In the genomic region with DNA sequence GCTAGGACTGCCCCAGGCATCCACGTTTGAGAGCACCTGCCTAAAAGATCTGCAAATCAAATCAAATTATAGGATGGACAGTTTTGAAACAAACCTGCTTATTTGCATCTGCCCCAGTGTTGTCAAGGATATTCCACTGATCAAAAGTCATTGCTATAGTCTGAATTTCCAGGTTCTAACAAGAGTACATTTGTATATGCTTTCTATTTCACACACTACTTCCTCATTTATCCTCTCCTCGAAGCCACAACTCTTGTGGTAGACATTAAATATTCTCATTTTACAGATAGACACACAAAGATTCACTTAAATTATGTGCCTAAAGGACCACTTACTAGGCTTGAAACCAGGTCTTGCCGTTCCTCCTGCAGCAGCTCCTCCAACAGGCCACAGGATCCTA, we compare ENCODE assay signal across 15 cellular contexts. TPM values are rescaled to one million over a fixed set of nuclear protein-coding genes. Genes with fewer than 3 reads are reported as not detected.
A peak's percentile ranks its signal among the peaks of the same experiment; 100 is the strongest.
DNase-seq lines count a peak whose midpoint lies in the region; ATAC-seq and TF ChIP-seq lines count a peak whose summit lies in the region.
"Had no signal": no experiment of that assay in that cellular context is flagged by ENCODE, and none has a peak within 500 bp of the region (broad histone marks: within the 10 kb centered on the region; RNA-seq: fewer than 3 reads in every experiment).

No MANE protein-coding gene starts in this region.

- no peaks in the 10 kb centered on the region for H3K27me3 Mint-ChIP-seq in stimulated activated memory B cell treated with anti-CD40 and anti-IgM and Interleukin-4, amounts not matched to agents 10 μg/mL and 1 μg/mL and 100 μg/mL, for 72 hours
- H3K27me3 Mint-ChIP-seq: activated CD4-positive, alpha-beta memory T cell treated with anti-CD3 and anti-CD28 coated beads for 36 hours had no signal

- H3K9me3 Mint-ChIP-seq in stimulated activated memory B cell treated with anti-CD40 and anti-IgM and Interleukin-4, amounts not matched to agents 10 μg/mL and 1 μg/mL and 100 μg/mL, for 72 hours = no peaks in the 10 kb centered on the region
- H3K9me3 Mint-ChIP-seq: activated CD4-positive, alpha-beta memory T cell treated with anti-CD3 and anti-CD28 coated beads for 36 hours had no signal

- ATAC-seq in GM18868 (IDR thresholded peaks at IDR 0.05; ENCODE audit: unreplicated experiment) (peak; percentile 50), HG03558 (IDR thresholded peaks at IDR 0.05; ENCODE audit: extremely low read depth, unreplicated experiment) (peak; percentile 33), GM18519 (IDR thresholded peaks at IDR 0.05; ENCODE audit: low FRiP score, unreplicated experiment) (no peak)
- ATAC-seq in stimulated activated memory B cell treated with anti-CD40 and anti-IgM and Interleukin-4, amounts not matched to agents 10 μg/mL and 1 μg/mL and 100 μg/mL, for 72 hours = peak; percentile 66

- intact Hi-C loops in breast epithelium (cut with DNase I; ENCODE audit: low total_unique reads) = no loop called here

- H3K36me3 Mint-ChIP-seq in stimulated activated memory B cell treated with anti-CD40 and anti-IgM and Interleukin-4, amounts not matched to agents 10 μg/mL and 1 μg/mL and 100 μg/mL, for 72 hours = no peaks in the 10 kb centered on the region
- H3K36me3 Mint-ChIP-seq: activated CD4-positive, alpha-beta memory T cell treated with anti-CD3 and anti-CD28 coated beads for 36 hours had no signal

- H3K4me3 Mint-ChIP-seq in stimulated activated memory B cell treated with anti-CD40 and anti-IgM and Interleukin-4, amounts not matched to agents 10 μg/mL and 1 μg/mL and 100 μg/mL, for 72 hours = no peak overlapping the region
- H3K4me3 Mint-ChIP-seq: activated CD4-positive, alpha-beta memory T cell treated with anti-CD3 and anti-CD28 coated beads for 36 hours had no signal

- DNase-seq in SKM-1 (lab: John Stamatoyannopoulos, UW; ENCODE audit: unreplicated experiment) = peak; percentile 63
- no peak for DNase-seq in NCI-H446 (lab: John Stamatoyannopoulos, UW)
- no peak for DNase-seq in breast epithelium (ENCODE audit: low spot score in 2 of 2)
- DNase-seq: activated CD4-positive, alpha-beta memory T cell treated with anti-CD3 and anti-CD28 coated beads for 36 hours; activated gamma-delta T cell; Caco-2; effector CD4-positive, alpha-beta T cell; NCI-H2171 treated with DMSO at 0.1 percent for 48 hours; PC-9; stimulated activated CD4-positive, alpha-beta T cell treated with anti-CD3 and anti-CD28 coated beads, Interleukin-12 subunit alpha, Interleukin-12 subunit beta, amount 100 ng/mL, for 4 hours had no signal

- peaks cover 0 to 7% of the 10 kb centered on the region in 2 donors for H3K4me1 ChIP-seq in breast epithelium
- H3K4me1 ChIP-seq: Caco-2 had no signal

- TF ChIP-seq POLR2A in breast epithelium (IDR thresholded peaks at IDR 0.05) = no peak

- TF ChIP-seq CTCF in breast epithelium (IDR thresholded peaks at IDR 0.05) = no peak

- no peaks in the 10 kb centered on the region for H3K9me3 ChIP-seq in breast epithelium
- H3K9me3 ChIP-seq: Caco-2 had no signal

- H3K27me3 ChIP-seq in breast epithelium = no peaks in the 10 kb centered on the region

- H3K4me1 Mint-ChIP-seq in stimulated activated memory B cell treated with anti-CD40 and anti-IgM and Interleukin-4, amounts not matched to agents 10 μg/mL and 1 μg/mL and 100 μg/mL, for 72 hours = peaks cover 38% of the 10 kb centered on the region

- no peaks in the 10 kb centered on the region for H3K36me3 ChIP-seq in breast epithelium

- no peak overlapping the region for H3K4me3 ChIP-seq in breast epithelium
- H3K4me3 ChIP-seq: PC-9 had no signal

- no peak overlapping the region for H3K27ac Mint-ChIP-seq in stimulated activated memory B cell treated with anti-CD40 and anti-IgM and Interleukin-4, amounts not matched to agents 10 μg/mL and 1 μg/mL and 100 μg/mL, for 72 hours
- H3K27ac Mint-ChIP-seq: activated CD4-positive, alpha-beta memory T cell treated with anti-CD3 and anti-CD28 coated beads for 36 hours had no signal

- no peak overlapping the region for H3K27ac ChIP-seq in breast epithelium
- H3K27ac ChIP-seq: parathyroid adenoma, PC-9 had no signal

RNA-seq across cellular contexts. Expression of gene TET3, which starts 11.9 kb away (rescaled TPM):
- 10 to 100 TPM in 1 of 3 donors, 1 to 10 TPM in 2; 7.9 to 13.2 (median 9.8) TPM for total RNA-seq in breast epithelium

RNA-seq across cellular contexts. Expression of gene DGUOK, which starts 46.2 kb away (rescaled TPM):
- 10 to 100 TPM; 35.4 to 45.7 (median 42.3) TPM for total RNA-seq in breast epithelium
